Comparison of ENCODE assay signal across 31 cellular contexts in genomic region chr9:13064676-13065075, GRCh38.
"Had no signal": no experiment of that assay in that cellular context is flagged by ENCODE, and none has a peak within 500 bp of the region (broad histone marks: within the 10 kb centered on the region; RNA-seq: fewer than 3 reads in every experiment).

No MANE protein-coding gene starts in this region.

- H3K4me1 Mint-ChIP-seq: activated naive CD8-positive, alpha-beta T cell treated with anti-CD3 and anti-CD28 coated beads for 36 hours; activated T-helper 17 cell treated with anti-CD3 and anti-CD28 coated beads, Interleukin-2, amount 50 U/mL, for 72 hours; T-cell; T-helper 17 cell had no signal

- H3K4me3 ChIP-seq: PC-9 had no signal

- H3K27ac Mint-ChIP-seq: activated CD8-positive, alpha-beta T cell treated with anti-CD3 and anti-CD28 coated beads for 36 hours; activated naive CD8-positive, alpha-beta T cell treated with anti-CD3 and anti-CD28 coated beads for 36 hours; activated T-cell treated with anti-CD3 and anti-CD28 coated beads, Interleukin-2, amount 50 U/mL, for 72 hours; activated T-helper 17 cell treated with anti-CD3 and anti-CD28 coated beads, Interleukin-2, amount 50 U/mL, for 72 hours; T-cell; T-helper 17 cell had no signal

- H3K36me3 ChIP-seq: brain microvascular endothelial cell had no signal

- H3K27me3 ChIP-seq: brain microvascular endothelial cell had no signal

- H3K4me3 Mint-ChIP-seq: activated CD8-positive, alpha-beta T cell treated with anti-CD3 and anti-CD28 coated beads for 36 hours; activated naive CD8-positive, alpha-beta T cell treated with anti-CD3 and anti-CD28 coated beads for 36 hours; activated T-cell treated with anti-CD3 and anti-CD28 coated beads, Interleukin-2, amount 50 U/mL, for 72 hours; activated T-helper 17 cell treated with anti-CD3 and anti-CD28 coated beads, Interleukin-2, amount 50 U/mL, for 72 hours; T-cell; T-helper 17 cell had no signal

- H3K36me3 Mint-ChIP-seq: activated naive CD8-positive, alpha-beta T cell treated with anti-CD3 and anti-CD28 coated beads for 36 hours; T-cell had no signal

- FAIRE-seq: RCC 7860 had no signal

- H3K27me3 Mint-ChIP-seq: activated CD8-positive, alpha-beta T cell treated with anti-CD3 and anti-CD28 coated beads for 36 hours; activated naive CD8-positive, alpha-beta T cell treated with anti-CD3 and anti-CD28 coated beads for 36 hours; activated T-helper 17 cell treated with anti-CD3 and anti-CD28 coated beads, Interleukin-2, amount 50 U/mL, for 72 hours; T-cell; T-helper 17 cell had no signal

- DNase-seq: activated CD4-positive, alpha-beta T cell treated with anti-CD3 and anti-CD28 coated beads for 1 hour; activated CD4-positive, alpha-beta T cell treated with anti-CD3 and anti-CD28 coated beads for 48 hours; activated CD4-positive, CD25-positive, alpha-beta regulatory T cell; activated CD8-positive, alpha-beta T cell treated with anti-CD3 and anti-CD28 coated beads for 36 hours; activated effector memory CD4-positive, alpha-beta T cell treated with anti-CD3 and anti-CD28 coated beads, Interleukin-2, amount 50 U/mL, for 16 hours; activated naive CD4-positive, alpha-beta T cell; activated naive CD4-positive, alpha-beta T cell treated with anti-CD3 and anti-CD28 coated beads, Interleukin-2, amount 50 U/mL, for 16 hours; activated naive CD8-positive, alpha-beta T cell treated with anti-CD3 and anti-CD28 coated beads for 36 hours; activated T-cell treated with anti-CD3 and anti-CD28 coated beads, Interleukin-2, amount 50 U/mL, for 1 hour; activated T-cell treated with anti-CD3 and anti-CD28 coated beads, Interleukin-2, amount 50 U/mL, for 72 hours; amniotic stem cell; aorta; brain microvascular endothelial cell; central memory CD4-positive, alpha-beta T cell; Karpas-422; NCI-H1105; NCI-H1417 treated with DMSO at 0.1 percent for 48 hours; NCI-H2029; NCI-H2107; NCI-H226; PC-9; SIG-M5; T-cell; T-helper 17 cell; T-helper 9 cell had no signal

- H3K27ac ChIP-seq: brain microvascular endothelial cell, PC-9, RWPE1, VCaP had no signal

- ATAC-seq: activated CD8-positive, alpha-beta T cell treated with anti-CD3 and anti-CD28 coated beads for 36 hours; activated T-cell treated with anti-CD3 and anti-CD28 coated beads, Interleukin-2, amount 50 U/mL, for 72 hours; activated T-helper 17 cell treated with anti-CD3 and anti-CD28 coated beads, Interleukin-2, amount 50 U/mL, for 72 hours; Right ventricle myocardium inferior; SK-N-SH treated with all-trans-retinoic acid at 6 μM for 48 hours; T-cell; T-helper 17 cell had no signal
